Comparison of ENCODE assay signal across 22 cellular contexts in the genomic region with DNA sequence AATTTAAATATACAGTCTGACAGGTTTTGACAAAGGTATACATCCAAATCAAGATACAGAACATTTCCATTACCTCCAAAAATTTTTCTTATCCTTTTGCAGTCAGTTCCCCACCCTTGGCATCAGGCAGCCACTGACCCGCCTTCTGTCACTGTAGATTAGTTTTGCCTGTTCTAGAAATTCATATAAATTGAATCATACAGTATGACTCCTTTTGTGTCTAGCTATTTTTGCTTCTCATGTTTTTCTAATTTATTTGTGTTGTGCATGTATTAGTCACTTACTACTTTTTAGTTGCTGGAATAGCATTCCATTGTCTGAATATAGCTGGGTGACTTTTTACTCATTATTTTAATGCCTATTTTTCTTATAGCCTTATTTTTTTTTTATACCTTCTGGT. TPM values are rescaled to one million over a fixed set of nuclear protein-coding genes. Genes with fewer than 3 reads are reported as not detected.
DNase-seq lines count a peak whose midpoint lies in the region; TF ChIP-seq lines count a peak whose summit lies in the region.
"Had no signal": no experiment of that assay in that cellular context is flagged by ENCODE, and none has a peak within 500 bp of the region (broad histone marks: within the 10 kb centered on the region; RNA-seq: fewer than 3 reads in every experiment).

No MANE protein-coding gene starts in this region.

- peak; percentile 60 for DNase-seq in A172 (ENCODE audit: low spot score)
- peak; percentile 52 for DNase-seq in GM03348 (ENCODE audit: low spot score)
- DNase-seq in SK-N-SH, result no peak
- peak; percentile 33 to 63 for DNase-seq in fibroblast of lung (ENCODE audit: low read depth in 2 of 2)
- no peak for DNase-seq in activated CD8-positive, alpha-beta memory T cell treated with anti-CD3 and anti-CD28 coated beads, Interleukin-2, amount 50 U/mL, for 4 hours
- no peak for DNase-seq in 8988T
- DNase-seq in hypothalamus (lab: John Stamatoyannopoulos, UW), result no peak
- no peak for DNase-seq in islet precursor cell
- DNase-seq: ACHN; activated CD4-positive, alpha-beta T cell treated with anti-CD3 and anti-CD28 coated beads for 4 hours; activated CD8-positive, alpha-beta memory T cell treated with anti-CD3 and anti-CD28 coated beads, Interleukin-2, amount 10 ng/mL, durations not matched to agents 7 days and 5 days; GF-D8; NCI-H1092 treated with DMSO at 0.1 percent for 48 hours; NCI-H2081; NCI-H82; OCI-M1; SHP77 treated with DMSO at 0.1 percent for 48 hours; T-cell had no signal

- POLR2A ChIA-PET in SK-N-SH (lab: Yijun Ruan, JAX), result no interaction called here

- H3K27me3 ChIP-seq in SK-N-SH (ENCODE audit: insufficient read depth) (no peaks in the 10 kb centered on the region), fibroblast of lung (ENCODE audit: control insufficient read depth, insufficient read depth, low read length) (no peaks in the 10 kb centered on the region)
- H3K27me3 ChIP-seq: gastroesophageal sphincter, neutrophil, suprapubic skin had no signal

- H3K4me2 ChIP-seq in SK-N-SH (peak overlapping the region; percentile 49; the same call in 1 of the 2 replicates), fibroblast of lung (ENCODE audit: extremely low read depth, insufficient read depth, low read length) (peak overlapping the region; percentile 2)
- H3K4me2 ChIP-seq: smooth muscle cell had no signal

- peaks cover 2 to 52% of the 10 kb centered on the region in 2 experiments for H3K4me1 ChIP-seq in SK-N-SH (ENCODE audit: control insufficient read depth in 1 of 2, insufficient read depth in 2 of 2, low read depth in 1 of 2, low read length in 1 of 2)
- peaks cover 13% of the 10 kb centered on the region for H3K4me1 ChIP-seq in fibroblast of lung (ENCODE audit: control insufficient read depth, extremely low read depth, insufficient read depth, low read length)

- TF ChIP-seq RAD21 in SK-N-SH (IDR thresholded peaks at IDR 0.05; ENCODE audit: low read length), result no peak

- CTCF ChIA-PET in SK-N-SH (lab: Yijun Ruan, JAX), result interaction anchor here (4.3 kb wide), 1 partner anchor 29 kb away, joined by 14 read pairs; no protein-coding TSS in a partner anchor

- H3K9me3 ChIP-seq in SK-N-SH (no peaks in the 10 kb centered on the region), fibroblast of lung (ENCODE audit: control insufficient read depth, insufficient read depth, low read depth, low read length) (no peaks in the 10 kb centered on the region)
- H3K9me3 ChIP-seq: gastroesophageal sphincter, neutrophil, suprapubic skin had no signal

- TF ChIP-seq CTCF in SK-N-SH (IDR thresholded peaks at IDR 0.05), result no peak
- no peak for TF ChIP-seq CTCF in fibroblast of lung (conservative IDR thresholded peaks at IDR 0.05 in 1 of 2, IDR thresholded peaks at IDR 0.05 in 1 of 2; ENCODE audit: low read depth in 1 of 2, low read length in 2 of 2)

- 25% methylated on average over 1 of the region's 1 CpG for whole genome bisulfite sequencing in SK-N-SH (ENCODE audit: low lambda C conversion rate)

- H3K4me3 ChIP-seq in SK-N-SH (ENCODE audit: low read depth in 2 of 2, low read length in 1 of 2) (no peak overlapping the region), fibroblast of lung (replicated peaks in 1 of 4; ENCODE audit: control extremely low read depth in 1 of 4, insufficient read depth in 1 of 4, low read depth in 3 of 4, low read length in 4 of 4) (no peak overlapping the region)
- H3K4me3 ChIP-seq: gastroesophageal sphincter, smooth muscle cell, suprapubic skin had no signal

- H3K79me2 ChIP-seq in SK-N-SH (ENCODE audit: insufficient read depth), result peaks cover 59% of the 10 kb centered on the region
- H3K79me2 ChIP-seq in fibroblast of lung (ENCODE audit: control insufficient read depth, insufficient read depth, low read length), result peaks cover 21% of the 10 kb centered on the region

- H4K20me1 ChIP-seq in SK-N-SH (ENCODE audit: insufficient read depth) (no peaks in the 10 kb centered on the region), fibroblast of lung (ENCODE audit: control insufficient read depth, extremely low read depth, insufficient read depth, low read length) (no peaks in the 10 kb centered on the region)

- H3K36me3 ChIP-seq in SK-N-SH (replicated peaks in 1 of 2; ENCODE audit: control insufficient read depth in 1 of 2, insufficient read depth in 2 of 2, low read length in 1 of 2) (peaks cover 64 to 65% of the 10 kb centered on the region in 2 experiments), fibroblast of lung (ENCODE audit: control insufficient read depth, insufficient read depth, low read length) (peaks cover 9% of the 10 kb centered on the region)
- H3K36me3 ChIP-seq: neutrophil had no signal

- TF ChIP-seq EP300 in SK-N-SH (IDR thresholded peaks at IDR 0.05; ENCODE audit: borderline replicate concordance in 1 of 2, low read depth in 1 of 2, low read length in 1 of 2), result peak in 1 of 2 experiments; percentile 89; a peak in 1 of 4 replicates

- peak overlapping the region in 1 of 2 experiments; percentile 98; a peak in 3 of 4 replicates for H3K27ac ChIP-seq in SK-N-SH (ENCODE audit: low read depth in 2 of 2, low read length in 1 of 2)
- H3K27ac ChIP-seq in fibroblast of lung (ENCODE audit: insufficient read depth, low read length), result peak overlapping the region; percentile 6
- H3K27ac ChIP-seq: gastroesophageal sphincter, neutrophil, suprapubic skin had no signal

- no peak overlapping the region for H2AFZ ChIP-seq in SK-N-SH (ENCODE audit: low read depth)
- H2AFZ ChIP-seq in fibroblast of lung (ENCODE audit: low read length), result no peak overlapping the region

- H3K9ac ChIP-seq in SK-N-SH (peak overlapping the region; percentile 45; the same call in 1 of the 2 replicates), fibroblast of lung (ENCODE audit: insufficient read depth, low read length) (no peak overlapping the region)

- no peaks in the 10 kb centered on the region for H3K9me2 ChIP-seq in SK-N-SH

- H3F3A ChIP-seq in SK-N-SH (replicated peaks; ENCODE audit: insufficient read depth), result peaks cover 65% of the 10 kb centered on the region

TF ChIP-seq in SK-N-SH, 30 proteins besides CTCF, POLR2A, EP300 and RAD21 (continues in another document):
- TF ChIP-seq NFIC (IDR thresholded peaks at IDR 0.05; ENCODE audit: borderline replicate concordance), result peak; percentile 78
- no peak for TF ChIP-seq SMC3 (IDR thresholded peaks at IDR 0.05; ENCODE audit: low read depth, low read length)
- 0 out of 2 replicates have a peak, but pooled peaks have one; percentile 23 for TF ChIP-seq RXRA (IDR thresholded peaks at IDR 0.05; ENCODE audit: borderline replicate concordance, low read depth)
- peak; percentile 83 for TF ChIP-seq JUND (IDR thresholded peaks at IDR 0.05)
- TF ChIP-seq EZH2phosphoT487 (IDR thresholded peaks at IDR 0.05; ENCODE audit: borderline replicate concordance, low read depth), result no peak
- TF ChIP-seq, protein P1, sequence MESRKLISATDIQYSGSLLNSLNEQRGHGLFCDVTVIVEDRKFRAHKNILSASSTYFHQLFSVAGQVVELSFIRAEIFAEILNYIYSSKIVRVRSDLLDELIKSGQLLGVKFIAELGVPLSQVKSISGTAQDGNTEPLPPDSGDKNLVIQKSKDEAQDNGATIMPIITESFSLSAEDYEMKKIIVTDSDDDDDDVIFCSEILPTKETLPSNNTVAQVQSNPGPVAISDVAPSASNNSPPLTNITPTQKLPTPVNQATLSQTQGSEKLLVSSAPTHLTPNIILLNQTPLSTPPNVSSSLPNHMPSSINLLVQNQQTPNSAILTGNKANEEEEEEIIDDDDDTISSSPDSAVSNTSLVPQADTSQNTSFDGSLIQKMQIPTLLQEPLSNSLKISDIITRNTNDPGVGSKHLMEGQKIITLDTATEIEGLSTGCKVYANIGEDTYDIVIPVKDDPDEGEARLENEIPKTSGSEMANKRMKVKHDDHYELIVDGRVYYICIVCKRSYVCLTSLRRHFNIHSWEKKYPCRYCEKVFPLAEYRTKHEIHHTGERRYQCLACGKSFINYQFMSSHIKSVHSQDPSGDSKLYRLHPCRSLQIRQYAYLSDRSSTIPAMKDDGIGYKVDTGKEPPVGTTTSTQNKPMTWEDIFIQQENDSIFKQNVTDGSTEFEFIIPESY (IDR thresholded peaks at IDR 0.05; ENCODE audit: borderline replicate concordance, low read depth), result peak; percentile 39; the same call in 1 of the 2 replicates
- TF ChIP-seq FOXM1 (IDR thresholded peaks at IDR 0.05; ENCODE audit: low read depth), result 0 out of 2 replicates have a peak, but pooled peaks have one; percentile 44
- peak; percentile 71 for TF ChIP-seq TEAD4 (IDR thresholded peaks at IDR 0.05; ENCODE audit: borderline replicate concordance, insufficient read depth)
- peak; percentile 47; the same call in 1 of the 2 replicates for TF ChIP-seq POLR2AphosphoS5 (IDR thresholded peaks at IDR 0.05; ENCODE audit: low read depth, low read length)
- TF ChIP-seq MEF2A (IDR thresholded peaks at IDR 0.05; ENCODE audit: borderline replicate concordance, low read depth), result peak; percentile 92
- no peak for TF ChIP-seq RCOR1 (IDR thresholded peaks at IDR 0.05; ENCODE audit: low read length)
- TF ChIP-seq TCF12 (IDR thresholded peaks at IDR 0.05), result peak; percentile 90
- TF ChIP-seq FOSL2 (IDR thresholded peaks at IDR 0.05; ENCODE audit: borderline replicate concordance, low read depth), result peak; percentile 90; the same call in 1 of the 2 replicates

RNA-seq across cellular contexts. Expression of a gene that starts 3.8 kb away (rescaled TPM):
- total RNA-seq in A172 (2014; rRNA removed; shearing (Covaris generic)), result 12.1 and 15.9 TPM in 2 replicates
- polyA plus RNA-seq in SK-N-SH (2012; rRNA removed) (6.3 and 9.3 TPM in 2 replicates), fibroblast of lung (12.3 and 13.8 TPM in 2 replicates)
- polyA plus RNA-seq in SK-N-SH (2012; cell fraction: cytosol; rRNA removed), result 6.3 and 7.1 TPM in 2 replicates
- polyA plus RNA-seq in SK-N-SH (2012; cell fraction: nucleus; rRNA removed), result 8.9 and 16.0 TPM in 2 replicates
- total RNA-seq in fibroblast of lung, result 6.9 and 10.4 TPM in 2 replicates
- polyA plus RNA-seq in fibroblast of lung (2012), result 5.8 and 6.7 TPM in 2 replicates
- 5.1 and 6.2 TPM in 2 replicates for polyA minus RNA-seq in fibroblast of lung (ENCODE audit: low replicate concordance)

RNA-seq across cellular contexts. Expression of a gene that starts 25.7 kb away (rescaled TPM):
- total RNA-seq in A172 (2014; rRNA removed; shearing (Covaris generic)), result 0.02 TPM in 1 of 2 replicates, not detected in the other
- 0.94 and 1.6 TPM in 2 replicates for polyA plus RNA-seq in SK-N-SH (2012; rRNA removed)
- polyA plus RNA-seq in SK-N-SH (2012; cell fraction: cytosol; rRNA removed), result 0.77 and 1.0 TPM in 2 replicates
- polyA plus RNA-seq in SK-N-SH (2012; cell fraction: nucleus; rRNA removed), result 1.6 and 3.0 TPM in 2 replicates
- total RNA-seq in fibroblast of lung, result under 0.01 and 0.66 TPM in 2 replicates
- polyA plus RNA-seq in fibroblast of lung, result 0.87 and 1.00 TPM in 2 replicates
- 0.36 and 0.83 TPM in 2 replicates for polyA plus RNA-seq in fibroblast of lung (2012)
- 1.9 and 6.1 TPM in 2 replicates for polyA minus RNA-seq in fibroblast of lung (ENCODE audit: low replicate concordance)

RNA-seq across cellular contexts. Expression of a gene that starts 47.3 kb away (rescaled TPM):
- total RNA-seq in A172 (2014; rRNA removed; shearing (Covaris generic)), result 5.0 and 6.6 TPM in 2 replicates
- polyA plus RNA-seq in SK-N-SH (2012; rRNA removed) (1.5 and 2.1 TPM in 2 replicates), fibroblast of lung (1.8 and 2.2 TPM in 2 replicates)
- polyA plus RNA-seq in SK-N-SH (2012; cell fraction: cytosol; rRNA removed), result 1.7 and 1.9 TPM in 2 replicates
- 1.4 and 2.2 TPM in 2 replicates for polyA plus RNA-seq in SK-N-SH (2012; cell fraction: nucleus; rRNA removed)
- 3.1 and 4.3 TPM in 2 replicates for total RNA-seq in fibroblast of lung
- polyA plus RNA-seq in fibroblast of lung (2012), result 1.6 and 1.8 TPM in 2 replicates
- polyA minus RNA-seq in fibroblast of lung (ENCODE audit: low replicate concordance), result 2.1 and 4.5 TPM in 2 replicates

Comparison
In these comparisons a context has a peak if more than half of its experiments do, and no peak if none do; other contexts are left out.
1. DNase-seq: peak in A172 (single experiment), GM03348 (single experiment) and fibroblast of lung (2 of 2); none in SK-N-SH (single experiment), activated CD8-positive, alpha-beta memory T cell treated with anti-CD3 and anti-CD28 coated beads, Interleukin-2, amount 50 U/mL, for 4 hours (single experiment), 8988T (single experiment), hypothalamus (0 of 51) and islet precursor cell (single experiment).